In genomic region chr9:127131871-127132270, GRCh38 we compare ENCODE assay signal across 10 cellular contexts. TPM values are rescaled to one million over a fixed set of nuclear protein-coding genes. Genes with fewer than 3 reads are reported as not detected.
A peak's percentile ranks its signal among the peaks of the same experiment; 100 is the strongest.
DNase-seq lines count a peak whose midpoint lies in the region; ATAC-seq and TF ChIP-seq lines count a peak whose summit lies in the region.
"Had no signal": no experiment of that assay in that cellular context is flagged by ENCODE, and none has a peak within 500 bp of the region (broad histone marks: within the 10 kb centered on the region; RNA-seq: fewer than 3 reads in every experiment).

No MANE protein-coding gene starts in this region.

- no peak for TF ChIP-seq POLR2A in GM18505 (IDR thresholded peaks at IDR 0.05; ENCODE audit: borderline replicate concordance, extremely low read depth, insufficient read depth, insufficient read length)

- H3K4me1 Mint-ChIP-seq in activated naive CD4-positive, alpha-beta T cell treated with anti-CD3 and anti-CD28 coated beads for 36 hours (ENCODE audit: low read depth): no peaks in the 10 kb centered on the region

- H3K27me3 ChIP-seq in SJCRH30 (no peaks in the 10 kb centered on the region), psoas muscle (ENCODE audit: insufficient read depth in 3 of 3, low read length in 2 of 3) (no peaks in the 10 kb centered on the region), H7 (ENCODE audit: control insufficient read depth, insufficient read depth, low read length) (no peaks in the 10 kb centered on the region)

- H3K27ac Mint-ChIP-seq in activated naive CD4-positive, alpha-beta T cell treated with anti-CD3 and anti-CD28 coated beads for 36 hours: no peak overlapping the region
- H3K27ac Mint-ChIP-seq: activated T-helper 2 cell treated with anti-CD3 and anti-CD28 coated beads, Interferon-gamma antibody, Interleukin-2, Interleukin-4, amounts not matched to agents 10 μg/mL and 5 μg/mL and 100 μg/mL, durations not matched to agents 14 hours and 24 hours and 36 hours had no signal

- intact Hi-C loops in psoas muscle (cut with DNase I): no loop called here
- intact Hi-C loops in left colon (cut with DNase I, micrococcal nuclease): no loop called here
- intact Hi-C loops in activated naive CD4-positive, alpha-beta T cell treated with anti-CD3 and anti-CD28 coated beads for 36 hours (cut with micrococcal nuclease): no loop called here

- H3K36me3 ChIP-seq in SJCRH30 (no peaks in the 10 kb centered on the region), psoas muscle (ENCODE audit: insufficient read depth in 1 of 2, low read depth in 1 of 2) (no peaks in the 10 kb centered on the region), H7 (replicated peaks; ENCODE audit: control insufficient read depth, insufficient read depth, low read length) (no peaks in the 10 kb centered on the region)

- no peak for TF ChIP-seq CTCF in psoas muscle (IDR thresholded peaks at IDR 0.05)

- H3K4me3 Mint-ChIP-seq in activated naive CD4-positive, alpha-beta T cell treated with anti-CD3 and anti-CD28 coated beads for 36 hours: no peak overlapping the region
- H3K4me3 Mint-ChIP-seq: neural crest cell had no signal

- H3K9me3 Mint-ChIP-seq in activated naive CD4-positive, alpha-beta T cell treated with anti-CD3 and anti-CD28 coated beads for 36 hours: no peaks in the 10 kb centered on the region
- H3K9me3 Mint-ChIP-seq: activated T-helper 2 cell treated with anti-CD3 and anti-CD28 coated beads, Interferon-gamma antibody, Interleukin-2, Interleukin-4, amounts not matched to agents 10 μg/mL and 5 μg/mL and 100 μg/mL, durations not matched to agents 14 hours and 24 hours and 36 hours; neural crest cell had no signal

- no peak for ATAC-seq in psoas muscle
- ATAC-seq in GM18505 (IDR thresholded peaks at IDR 0.05; ENCODE audit: unreplicated experiment): no peak
- no peak for ATAC-seq in left colon

- H3K36me3 Mint-ChIP-seq in activated naive CD4-positive, alpha-beta T cell treated with anti-CD3 and anti-CD28 coated beads for 36 hours (ENCODE audit: low read depth): no peaks in the 10 kb centered on the region

- no peaks in the 10 kb centered on the region for H3K27me3 Mint-ChIP-seq in activated naive CD4-positive, alpha-beta T cell treated with anti-CD3 and anti-CD28 coated beads for 36 hours (ENCODE audit: low read depth)

- H3K4me3 ChIP-seq in SJCRH30 (no peak overlapping the region), psoas muscle (no peak overlapping the region), H7 (ENCODE audit: insufficient read depth, low read depth, low read length) (no peak overlapping the region)

- no peaks in the 10 kb centered on the region for H3K9me3 ChIP-seq in SJCRH30 (replicated peaks)
- H3K9me3 ChIP-seq in psoas muscle: no peaks in the 10 kb centered on the region

- H3K4me1 ChIP-seq in SJCRH30 (peaks cover 59% of the 10 kb centered on the region), psoas muscle (peaks cover 75% of the 10 kb centered on the region)

- DNase-seq in EH (ENCODE audit: low read depth) (peak; percentile 93), SJCRH30 (peak in 1 of 2 experiments; percentile 36), fibroblast of gingiva (ENCODE audit: low read depth) (peak; percentile 44), psoas muscle (no peak), H7 (no peak), left colon (no peak)
- no peak for DNase-seq in activated naive CD4-positive, alpha-beta T cell treated with anti-CD3 and anti-CD28 coated beads for 36 hours

- CTCF ChIA-PET in activated naive CD4-positive, alpha-beta T cell treated with anti-CD3 and anti-CD28 coated beads for 36 hours (lab: Charles Lee): no interaction called here

- 73 to 88% (median 73%) methylated on average over 6 of the region's 6 CpGs for WGBS in psoas muscle, 3 donors

- H3K27ac ChIP-seq in SJCRH30: peak overlapping the region; percentile 86
- H3K27ac ChIP-seq in psoas muscle: peak overlapping the region; percentile 97

RNA-seq across cellular contexts. Expression of gene ANGPTL2, which starts 9.4 kb away (rescaled TPM):
- total RNA-seq in SJCRH30 (2014; rRNA removed; shearing (Covaris generic)): 21.1 and 21.3 TPM in 2 replicates
- 100 to 1,000 TPM in 1 of 4 donors, 10 to 100 TPM in 3; 12.6 to 208 (median 19.0) TPM for total RNA-seq in psoas muscle
- 10 to 100 TPM in 2 of 3 donors, 1 to 10 TPM in 1; 8.9 to 22.3 (median 11.2) TPM for polyA plus RNA-seq in psoas muscle
- 4.7 and 8.3 TPM in 2 replicates for total RNA-seq in H7 (2014; rRNA removed; shearing (Covaris generic))
- 10 to 100 TPM in 1 of 2 donors, 1 to 10 TPM in 1; 6.0 to 12.0 TPM for total RNA-seq in left colon
- total RNA-seq in activated naive CD4-positive, alpha-beta T cell treated with anti-CD3 and anti-CD28 coated beads for 36 hours: not detected
- total RNA-seq: activated T-helper 2 cell treated with anti-CD3 and anti-CD28 coated beads, Interferon-gamma antibody, Interleukin-2, Interleukin-4, amounts not matched to agents 10 μg/mL and 5 μg/mL and 100 μg/mL, durations not matched to agents 14 hours and 24 hours and 36 hours had no signal

Comparison
In these comparisons a context has a peak if more than half of its experiments do, and no peak if none do; other contexts are left out.
1. DNase-seq: peak in EH (single experiment) and fibroblast of gingiva (single experiment); none in psoas muscle (0 of 2), H7 (single experiment), left colon (0 of 2) and activated naive CD4-positive, alpha-beta T cell treated with anti-CD3 and anti-CD28 coated beads for 36 hours (single experiment).